19 cellular contexts compared by ENCODE assay signal in genomic region chr13:114164681-114165429, GRCh38. TPM values are rescaled to one million over a fixed set of nuclear protein-coding genes. Genes with fewer than 3 reads are reported as not detected.
DNase-seq lines count a peak whose midpoint lies in the region; ATAC-seq, FAIRE-seq and TF ChIP-seq lines count a peak whose summit lies in the region.
"Had no signal": no experiment of that assay in that cellular context is flagged by ENCODE, and none has a peak within 500 bp of the region (broad histone marks: within the 10 kb centered on the region; RNA-seq: fewer than 3 reads in every experiment).

No MANE protein-coding gene starts in this region.

- H3K9ac ChIP-seq in neuronal stem cell (ENCODE audit: low read depth, low read length, poor library complexity) = no peak overlapping the region

- H3K4me1 ChIP-seq in CD4-positive, CD25-positive, alpha-beta regulatory T cell (ENCODE audit: control insufficient read depth, insufficient read depth, low read length, poor library complexity, severe bottlenecking) = peaks cover 37% of the 10 kb centered on the region
- H3K4me1 ChIP-seq in neuronal stem cell (ENCODE audit: control insufficient read depth in 2 of 2, insufficient read depth in 1 of 2, low read depth in 1 of 2, low read length in 2 of 2) = peaks cover 5 to 7% of the 10 kb centered on the region in 2 donors
- peaks cover 25% of the 10 kb centered on the region for H3K4me1 ChIP-seq in vagina

- H3K27me3 Mint-ChIP-seq in CD4-positive, CD25-positive, alpha-beta regulatory T cell = peaks cover 14% of the 10 kb centered on the region
- peaks cover 21% of the 10 kb centered on the region for H3K27me3 Mint-ChIP-seq in dendritic cell treated with granulocyte-macrophage colony-stimulating factor and Interleukin-4, amounts not matched to agents 40 ng/mL and 50 ng/mL, for 4 days

- H3K23ac ChIP-seq in neuronal stem cell (ENCODE audit: low read depth, low read length, poor library complexity) = no peak overlapping the region

- no peak overlapping the region for H2BK120ac ChIP-seq in neuronal stem cell (ENCODE audit: low read depth, low read length)

- no peak overlapping the region for H3K4me2 ChIP-seq in neuronal stem cell (ENCODE audit: insufficient read depth, low read length, poor library complexity, severe bottlenecking)
- H3K4me2 ChIP-seq: PC-9 had no signal

- H3K36me3 Mint-ChIP-seq in CD4-positive, CD25-positive, alpha-beta regulatory T cell = no peaks in the 10 kb centered on the region
- H3K36me3 Mint-ChIP-seq in dendritic cell treated with granulocyte-macrophage colony-stimulating factor and Interleukin-4, amounts not matched to agents 40 ng/mL and 50 ng/mL, for 4 days (ENCODE audit: low read depth) = no peaks in the 10 kb centered on the region

- H3K27ac Mint-ChIP-seq in CD4-positive, CD25-positive, alpha-beta regulatory T cell = peak overlapping the region in 2 of 3 donors; percentile 52 to 67
- peak overlapping the region; percentile 40 for H3K27ac Mint-ChIP-seq in dendritic cell treated with granulocyte-macrophage colony-stimulating factor and Interleukin-4, amounts not matched to agents 40 ng/mL and 50 ng/mL, for 4 days

- H2BK15ac ChIP-seq in neuronal stem cell (ENCODE audit: low read length) = no peak overlapping the region

- H4K8ac ChIP-seq in neuronal stem cell (ENCODE audit: low read depth, low read length) = no peak overlapping the region

- no peak overlapping the region for H2BK12ac ChIP-seq in neuronal stem cell (ENCODE audit: low read length)

- TF ChIP-seq POLR2A in vagina (IDR thresholded peaks at IDR 0.05) = no peak

- H2AK5ac ChIP-seq in neuronal stem cell (ENCODE audit: low read depth, low read length) = no peak overlapping the region

- intact Hi-C loops in dendritic cell treated with granulocyte-macrophage colony-stimulating factor and Interleukin-4, amounts not matched to agents 40 ng/mL and 50 ng/mL, for 4 days (cut with micrococcal nuclease) = no loop called here
- intact Hi-C loops in vagina (cut with DNase I) = no loop called here

- H3K36me3 ChIP-seq in CD4-positive, CD25-positive, alpha-beta regulatory T cell (ENCODE audit: control insufficient read depth, insufficient read depth, low read length) = no peaks in the 10 kb centered on the region
- H3K36me3 ChIP-seq in H7 (replicated peaks; ENCODE audit: control insufficient read depth, insufficient read depth, low read length) = no peaks in the 10 kb centered on the region
- no peaks in the 10 kb centered on the region for H3K36me3 ChIP-seq in neuronal stem cell (replicated peaks in 1 of 2; ENCODE audit: control insufficient read depth in 2 of 2, insufficient read depth in 2 of 2, low read length in 2 of 2)
- H3K36me3 ChIP-seq in vagina = no peaks in the 10 kb centered on the region
- H3K36me3 ChIP-seq: SJSA1 had no signal

- H3K14ac ChIP-seq in neuronal stem cell (ENCODE audit: low read length) = no peak overlapping the region

- peak overlapping the region; percentile 11 for H3K18ac ChIP-seq in neuronal stem cell (ENCODE audit: low read length)

- no peak overlapping the region for H4K91ac ChIP-seq in neuronal stem cell (ENCODE audit: low read depth, low read length, poor library complexity)

- no peak overlapping the region for H2AFZ ChIP-seq in neuronal stem cell (ENCODE audit: low read length)
- H2AFZ ChIP-seq: PC-9 had no signal

- no peak for TF ChIP-seq CTCF in vagina (IDR thresholded peaks at IDR 0.05)

- H3K27me3 ChIP-seq in CD4-positive, CD25-positive, alpha-beta regulatory T cell (ENCODE audit: control insufficient read depth, insufficient read depth, low read length) = no peaks in the 10 kb centered on the region
- H3K27me3 ChIP-seq in H7 (ENCODE audit: control insufficient read depth, insufficient read depth, low read length) (no peaks in the 10 kb centered on the region), neuronal stem cell (ENCODE audit: control insufficient read depth in 3 of 3, insufficient read depth in 3 of 3, low read depth in 1 of 3, low read length in 3 of 3) (peaks cover 0 to 3% (median 2%) of the 10 kb centered on the region in 3 experiments), vagina (no peaks in the 10 kb centered on the region)
- H3K27me3 ChIP-seq: SJSA1 had no signal

- no peaks in the 10 kb centered on the region for H3K79me1 ChIP-seq in neuronal stem cell (ENCODE audit: low read depth, low read length)

- no peak overlapping the region for H3K27ac ChIP-seq in CD4-positive, CD25-positive, alpha-beta regulatory T cell (ENCODE audit: insufficient read depth, low read length, poor library complexity, severe bottlenecking)
- H3K27ac ChIP-seq in neuronal stem cell (replicated peaks; ENCODE audit: low read length) (no peak overlapping the region), vagina (no peak overlapping the region)
- H3K27ac ChIP-seq: PC-9, SJSA1 had no signal

- H2BK5ac ChIP-seq in neuronal stem cell (ENCODE audit: low read length) = no peak overlapping the region

- H3K9me3 Mint-ChIP-seq in CD4-positive, CD25-positive, alpha-beta regulatory T cell = peaks cover 0 to 4% (median 0%) of the 10 kb centered on the region in 7 donors
- no peaks in the 10 kb centered on the region for H3K9me3 Mint-ChIP-seq in dendritic cell treated with granulocyte-macrophage colony-stimulating factor and Interleukin-4, amounts not matched to agents 40 ng/mL and 50 ng/mL, for 4 days

- ATAC-seq in CD4-positive, CD25-positive, alpha-beta regulatory T cell (ENCODE audit: low read depth in 2 of 2) = no peak
- ATAC-seq: GM12878 had no signal

- no peaks in the 10 kb centered on the region for H3K9me3 ChIP-seq in CD4-positive, CD25-positive, alpha-beta regulatory T cell (ENCODE audit: control insufficient read depth in 2 of 2, low read length in 2 of 2)
- H3K9me3 ChIP-seq in neuronal stem cell (replicated peaks in 1 of 2; ENCODE audit: control insufficient read depth in 2 of 2, insufficient read depth in 1 of 2, low read depth in 1 of 2, low read length in 2 of 2) (peaks cover 0 to 2% of the 10 kb centered on the region in 2 donors), vagina (no peaks in the 10 kb centered on the region)
- H3K9me3 ChIP-seq: Caco-2, SJSA1 had no signal

- no peak overlapping the region for H3K4ac ChIP-seq in neuronal stem cell (ENCODE audit: low read length)

- no peak overlapping the region for H3K4me3 ChIP-seq in CD4-positive, CD25-positive, alpha-beta regulatory T cell (ENCODE audit: low read depth, low read length)
- no peak overlapping the region for H3K4me3 ChIP-seq in H7 (ENCODE audit: insufficient read depth, low read depth, low read length)
- H3K4me3 ChIP-seq in neuronal stem cell (ENCODE audit: low read length in 2 of 2) = no peak overlapping the region
- H3K4me3 ChIP-seq in vagina = no peak overlapping the region
- H3K4me3 ChIP-seq: GM12878, PC-9, SJSA1 had no signal

- no peak overlapping the region for H3K4me3 Mint-ChIP-seq in CD4-positive, CD25-positive, alpha-beta regulatory T cell
- no peak overlapping the region for H3K4me3 Mint-ChIP-seq in dendritic cell treated with granulocyte-macrophage colony-stimulating factor and Interleukin-4, amounts not matched to agents 40 ng/mL and 50 ng/mL, for 4 days

- no peak for FAIRE-seq in HTR-8/SVneo (lab: Jason Lieb, UNC)
- FAIRE-seq: GM12878 had no signal

- no peak for DNase-seq in CD4-positive, CD25-positive, alpha-beta regulatory T cell
- peak; percentile 32 for DNase-seq in H7
- DNase-seq in neuronal stem cell (ENCODE audit: low spot score) = no peak
- no peak for DNase-seq in HTR-8/SVneo (ENCODE audit: insufficient read length, low spot score)
- no peak for DNase-seq in ecto neural progenitor cell (ENCODE audit: low spot score)
- no peak for DNase-seq in NCI-H526 (lab: John Stamatoyannopoulos, UW)
- DNase-seq in vagina (ENCODE audit: extremely low spot score in 2 of 2) = no peak
- DNase-seq: ACHN, Caco-2, GF-D8, GOT3, KBM-7, NCI-H1105 treated with DMSO at 0.1 percent for 48 hours, NCI-H1694, PC-9 had no signal

- peaks cover 18 to 79% (median 44%) of the 10 kb centered on the region in 4 donors for H3K4me1 Mint-ChIP-seq in CD4-positive, CD25-positive, alpha-beta regulatory T cell
- H3K4me1 Mint-ChIP-seq in dendritic cell treated with granulocyte-macrophage colony-stimulating factor and Interleukin-4, amounts not matched to agents 40 ng/mL and 50 ng/mL, for 4 days (ENCODE audit: low read depth) = peaks cover 53% of the 10 kb centered on the region

- WGBS in neuronal stem cell (ENCODE audit: extremely low coverage in 2 of 2, insufficient read length in 2 of 2, insufficient replicate concordance in 1 of 2), 2 donors = no CpG with 5 or more reads among the region's 26 CpGs

RNA-seq across cellular contexts. Expression of gene CFAP97D2, which starts 14.2 kb away (rescaled TPM):
- not detected for total RNA-seq in CD4-positive, CD25-positive, alpha-beta regulatory T cell
- under 1 TPM in 2 of 4 donors, not detected in 2; 0.22 to 0.86 TPM for polyA plus RNA-seq in CD4-positive, CD25-positive, alpha-beta regulatory T cell
- not detected in 2 replicates for total RNA-seq in H7 (2014; rRNA removed; shearing (Covaris generic))
- 0.22 TPM for polyA plus RNA-seq in neuronal stem cell (2013, experiment 1 of 2)
- 0.11 TPM for polyA plus RNA-seq in neuronal stem cell (2013, experiment 2 of 2)
- not detected for total RNA-seq in vagina
- total RNA-seq: Caco-2, GM12878, NCI-H460, PC-9 had no signal
- polyA plus RNA-seq: GM12878 had no signal

RNA-seq across cellular contexts. Expression of gene RASA3, which starts 32.4 kb away (rescaled TPM):
- total RNA-seq in CD4-positive, CD25-positive, alpha-beta regulatory T cell = 265 TPM
- polyA plus RNA-seq in CD4-positive, CD25-positive, alpha-beta regulatory T cell = 100 to 1,000 TPM in 1 of 4 donors, 10 to 100 TPM in 3; 93.8 to 116 (median 99.6) TPM
- total RNA-seq in H7 (2014; rRNA removed; shearing (Covaris generic)) = 15.3 and 16.5 TPM in 2 replicates
- polyA plus RNA-seq in neuronal stem cell (2013, experiment 1 of 2) = 9.5 TPM
- 8.9 TPM for polyA plus RNA-seq in neuronal stem cell (2013, experiment 2 of 2)
- 19.6 TPM for total RNA-seq in vagina

Comparison
In these comparisons a context has a peak if more than half of its experiments do, and no peak if none do; other contexts are left out.
1. RNA of gene RASA3, which starts 32.4 kb away (total RNA-seq): 265 TPM in CD4-positive, CD25-positive, alpha-beta regulatory T cell (single experiment); 19.6 TPM in vagina (single experiment) and 15.3 to 16.5 TPM in H7; every median in the first group is over 10 times any median in the second.